ENCODE assay signal across 27 cellular contexts in the genomic region with DNA sequence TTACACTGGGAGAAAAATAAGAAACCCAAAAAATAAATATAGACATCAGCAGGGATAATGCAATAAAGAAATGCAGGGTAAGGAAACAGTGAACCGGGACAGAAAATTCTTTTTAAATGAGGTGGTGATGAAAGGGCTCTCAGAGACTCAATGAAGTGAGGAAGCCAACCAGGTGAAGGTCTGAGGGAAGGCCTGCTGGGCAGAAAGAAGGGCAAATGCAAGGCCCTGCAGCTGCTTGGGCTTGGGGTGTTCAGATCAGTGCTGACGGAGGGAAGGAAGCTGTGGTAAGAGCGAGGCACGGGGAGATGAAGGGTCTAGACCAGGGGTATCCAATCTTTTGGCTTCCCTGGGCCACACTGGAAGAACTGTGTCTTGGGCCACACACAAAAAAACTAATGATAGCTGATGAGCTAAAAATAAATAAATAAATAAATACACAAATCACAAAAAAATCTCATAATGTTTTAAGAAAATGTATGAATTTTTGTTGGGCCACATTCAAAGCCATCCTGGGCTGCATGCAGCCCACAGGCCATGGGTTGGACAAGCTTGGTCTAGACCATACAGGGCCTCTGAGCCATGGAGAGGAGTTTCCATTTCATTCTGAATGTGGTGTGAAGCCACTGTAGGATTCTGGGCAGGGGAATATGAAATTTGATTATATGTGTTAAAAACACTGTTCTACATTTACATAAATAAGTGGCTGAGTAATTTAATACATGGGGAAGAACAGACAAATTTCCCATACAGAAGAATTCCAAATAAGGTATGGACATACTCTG.
"Had no signal": no experiment of that assay in that cellular context is flagged by ENCODE, and none has a peak within 500 bp of the region (broad histone marks: within the 10 kb centered on the region; RNA-seq: fewer than 3 reads in every experiment).

No MANE protein-coding gene starts in this region.

- H3K4me3 Mint-ChIP-seq: activated naive CD8-positive, alpha-beta T cell; central memory CD8-positive, alpha-beta T cell; immature natural killer cell; mesothelial cell of epicardium; naive thymus-derived CD8-positive, alpha-beta T cell; T-helper 17 cell had no signal

- ATAC-seq: esophagus mucosa; left lung; naive thymus-derived CD8-positive, alpha-beta T cell; pancreas; psoas muscle; T-helper 17 cell had no signal

- DNase-seq: activated CD4-positive, CD25-positive, alpha-beta regulatory T cell; activated naive CD4-positive, alpha-beta T cell; activated T-cell treated with anti-CD3 and anti-CD28 coated beads, Interleukin-2, amount 50 U/mL, for 1 hour; amniotic stem cell; effector memory CD4-positive, alpha-beta T cell; foreskin melanocyte; immature natural killer cell; left lung; mammary epithelial cell; naive thymus-derived CD8-positive, alpha-beta T cell; pancreas; psoas muscle; spleen; stimulated activated CD4-positive, alpha-beta T cell treated with anti-CD3 and anti-CD28 coated beads, Interleukin-4, amount 100 ng/mL, for 1 hour; stomach; T-helper 17 cell; transverse colon had no signal

- H3K4me2 ChIP-seq: hepatocyte had no signal

- H3K4me1 Mint-ChIP-seq: central memory CD8-positive, alpha-beta T cell; immature natural killer cell; T-helper 17 cell had no signal

- H2AFZ ChIP-seq: hepatocyte had no signal

- H3K27me3 ChIP-seq: breast epithelium, hepatocyte, left lung, neutrophil, pancreas, right atrium auricular region, spleen, stomach, suprapubic skin, transverse colon had no signal

- H3K36me3 ChIP-seq: neutrophil, pancreas, right atrium auricular region, transverse colon had no signal

- H3K27me3 Mint-ChIP-seq: activated naive CD8-positive, alpha-beta T cell; central memory CD8-positive, alpha-beta T cell; naive thymus-derived CD8-positive, alpha-beta T cell; T-helper 17 cell had no signal

- H3K27ac ChIP-seq: breast epithelium, hepatocyte, left lung, neutrophil, pancreas, psoas muscle, right atrium auricular region, spleen, stomach, suprapubic skin, transverse colon had no signal

- H3K27ac Mint-ChIP-seq: activated naive CD8-positive, alpha-beta T cell; activated T-helper 2 cell treated with anti-CD3 and anti-CD28 coated beads, Interferon-gamma antibody, Interleukin-2, Interleukin-4, amounts not matched to agents 10 μg/mL and 5 μg/mL and 100 μg/mL, durations not matched to agents 14 hours and 24 hours and 36 hours; immature natural killer cell; mesothelial cell of epicardium; naive thymus-derived CD8-positive, alpha-beta T cell; T-helper 17 cell had no signal

- H3K9me3 Mint-ChIP-seq: activated T-helper 2 cell treated with anti-CD3 and anti-CD28 coated beads, Interferon-gamma antibody, Interleukin-2, Interleukin-4, amounts not matched to agents 10 μg/mL and 5 μg/mL and 100 μg/mL, durations not matched to agents 14 hours and 24 hours and 36 hours; central memory CD8-positive, alpha-beta T cell; immature natural killer cell had no signal

- H3K4me3 ChIP-seq: breast epithelium, hepatocyte, left lung, pancreas, psoas muscle, right atrium auricular region, spleen, stomach, suprapubic skin, transverse colon had no signal

- H3K9me3 ChIP-seq: breast epithelium, left lung, neutrophil, pancreas, psoas muscle, right atrium auricular region, spleen, stomach, suprapubic skin, transverse colon had no signal

- H3K79me2 ChIP-seq: hepatocyte had no signal

- H3K4me1 ChIP-seq: breast epithelium, left lung, pancreas, psoas muscle, right atrium auricular region, spleen, suprapubic skin, transverse colon had no signal
